ENCODE assay signal across 8 cellular contexts in the genomic region with DNA sequence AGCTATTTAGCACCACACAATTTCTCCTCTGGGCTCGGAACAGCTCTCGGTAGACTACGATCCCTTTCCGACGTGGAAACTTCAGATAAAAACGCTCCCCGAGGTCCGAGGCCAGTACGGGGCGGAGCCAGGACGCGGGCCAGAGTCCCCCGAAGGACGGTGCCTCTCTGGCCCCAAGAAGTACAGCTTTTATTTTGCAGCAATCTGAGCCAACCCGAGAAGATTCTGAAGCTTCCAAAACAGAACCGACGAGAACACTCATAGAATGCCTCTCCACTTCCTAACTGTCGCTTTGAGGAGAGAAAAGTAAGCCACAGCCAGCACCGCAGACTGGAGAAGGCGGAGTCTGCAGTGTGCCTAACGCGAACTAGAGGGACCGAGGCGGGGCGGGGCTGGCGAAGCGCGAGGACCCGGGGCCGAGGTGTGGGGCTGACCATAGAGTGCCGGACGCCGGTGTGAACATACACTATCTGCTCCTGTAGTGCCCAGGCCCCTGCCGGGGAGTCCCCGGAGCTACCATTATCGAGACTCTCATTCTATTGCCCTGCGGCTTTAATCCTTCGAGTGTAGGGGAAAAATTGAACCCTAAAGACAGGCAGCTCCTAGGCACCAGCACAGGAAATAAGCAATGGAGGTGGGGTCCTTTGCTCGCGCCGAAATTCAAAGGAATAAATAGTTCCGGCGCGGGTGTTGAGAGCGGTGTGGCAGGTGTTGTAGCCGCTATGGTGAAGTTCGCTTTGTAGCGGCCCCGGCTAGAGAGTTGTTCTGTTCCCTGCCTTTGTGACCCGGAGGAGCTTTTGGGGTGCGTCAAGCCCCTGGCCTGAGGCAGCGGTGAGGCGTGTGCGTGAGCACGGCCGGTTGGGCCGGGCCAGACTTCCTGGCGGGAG. TPM values are rescaled to one million over a fixed set of nuclear protein-coding genes. Genes with fewer than 3 reads are reported as not detected.
DNase-seq lines count a peak whose midpoint lies in the region; ATAC-seq and TF ChIP-seq lines count a peak whose summit lies in the region.

A gene (plus strand): TSS at position 663 of the 887 bp plus-strand sequence. CDS start 1,076 bp downstream, outside the sequence.

- intact Hi-C loops in lower leg skin (cut with DNase I; ENCODE audit: low total_unique reads): no loop called here

- H3K9me3 ChIP-seq in duodenal mucosa (ENCODE audit: control insufficient read depth in 1 of 2, low read length in 2 of 2): no peaks in the 10 kb centered on the region

- H3K27ac ChIP-seq in duodenal mucosa (ENCODE audit: low read depth, low read length): peak within 1 kb of the TSS; percentile 96

- H3K4me1 ChIP-seq in duodenal mucosa (ENCODE audit: control insufficient read depth in 1 of 2, insufficient read depth in 2 of 2, low read length in 2 of 2): peaks cover 14 to 25% of the 10 kb centered on the region in 2 donors

- peak within 1 kb of the TSS; percentile 99 for H3K27ac Mint-ChIP-seq in activated CD4-positive, alpha-beta memory T cell treated with anti-CD3 and anti-CD28 coated beads, Interleukin-2, amount 10 ng/mL, durations not matched to agents 7 days and 5 days

- H3K36me3 ChIP-seq in duodenal mucosa (ENCODE audit: control insufficient read depth in 1 of 2, insufficient read depth in 2 of 2, low read length in 2 of 2): no peaks in the 10 kb centered on the region

- no peaks in the 10 kb centered on the region for H3K9me3 Mint-ChIP-seq in activated CD4-positive, alpha-beta memory T cell treated with anti-CD3 and anti-CD28 coated beads, Interleukin-2, amount 10 ng/mL, durations not matched to agents 7 days and 5 days

- POLR2A ChIA-PET in activated CD4-positive, alpha-beta memory T cell treated with anti-CD3 and anti-CD28 coated beads, Interleukin-2, amount 10 ng/mL, durations not matched to agents 7 days and 5 days (lab: Charles Lee): interaction anchor here (0.8 to 3.4 kb wide), 25 partner anchors 9 to 1311 kb away, joined by 3 to 32 read pairs (median 6); a partner anchor contains a TSS

- peak within 1 kb of the TSS; percentile 99 for H3K4me3 Mint-ChIP-seq in activated CD4-positive, alpha-beta memory T cell treated with anti-CD3 and anti-CD28 coated beads, Interleukin-2, amount 10 ng/mL, durations not matched to agents 7 days and 5 days

- TF ChIP-seq CTCF in lower leg skin (IDR thresholded peaks at IDR 0.05): no peak

- DNase-seq in CD1c-positive myeloid dendritic cell (ENCODE audit: extremely low spot score) (peak; percentile 94), NCI-H82 treated with DMSO at 0.1 percent for 48 hours (lab: John Stamatoyannopoulos, UW; ENCODE audit: unreplicated experiment) (peak; percentile 93), lower leg skin (ENCODE audit: low spot score in 2 of 2) (peak; percentile 88 to 97)
- peak; percentile 94 for DNase-seq in activated CD4-positive, alpha-beta memory T cell treated with anti-CD3 and anti-CD28 coated beads, Interleukin-2, amount 10 ng/mL, durations not matched to agents 7 days and 5 days
- peak; percentile 90 to 91 for DNase-seq in stimulated activated CD4-positive, alpha-beta T cell treated with anti-CD3 and anti-CD28 coated beads, Interleukin-4, amount 100 ng/mL, for 48 hours (ENCODE audit: low read depth in 2 of 2)

- peak; percentile 90 for ATAC-seq in GM19438 (IDR thresholded peaks at IDR 0.05; ENCODE audit: low read depth, unreplicated experiment)
- ATAC-seq in HG03575 (IDR thresholded peaks at IDR 0.05; ENCODE audit: extremely low read depth, insufficient number of reproducible peaks, low FRiP score, unreplicated experiment): peak; percentile 79

- H3K27me3 ChIP-seq in duodenal mucosa (ENCODE audit: control insufficient read depth in 1 of 2, insufficient read depth in 2 of 2, low read length in 2 of 2): no peaks in the 10 kb centered on the region

- H3K4me1 Mint-ChIP-seq in activated CD4-positive, alpha-beta memory T cell treated with anti-CD3 and anti-CD28 coated beads, Interleukin-2, amount 10 ng/mL, durations not matched to agents 7 days and 5 days: peaks cover 48% of the 10 kb centered on the region

- peaks cover 27% of the 10 kb centered on the region for H3K36me3 Mint-ChIP-seq in activated CD4-positive, alpha-beta memory T cell treated with anti-CD3 and anti-CD28 coated beads, Interleukin-2, amount 10 ng/mL, durations not matched to agents 7 days and 5 days (ENCODE audit: low read depth)

- TF ChIP-seq POLR2A in lower leg skin (IDR thresholded peaks at IDR 0.05): no peak

- peak within 1 kb of the TSS; percentile 69 to 71 for H3K9ac ChIP-seq in duodenal mucosa (ENCODE audit: low read depth in 1 of 2, low read length in 2 of 2)

- CTCF ChIA-PET in activated CD4-positive, alpha-beta memory T cell treated with anti-CD3 and anti-CD28 coated beads, Interleukin-2, amount 10 ng/mL, durations not matched to agents 7 days and 5 days (lab: Charles Lee): interaction anchor here (0.9 to 1.7 kb wide), 3 partner anchors 16 to 654 kb away, joined by 3 to 7 read pairs (median 3); no protein-coding TSS in a partner anchor

- WGBS in lower leg skin, 2 donors: 0 to 1% methylated on average over 58 of the region's 58 CpGs

- no peaks in the 10 kb centered on the region for H3K27me3 Mint-ChIP-seq in activated CD4-positive, alpha-beta memory T cell treated with anti-CD3 and anti-CD28 coated beads, Interleukin-2, amount 10 ng/mL, durations not matched to agents 7 days and 5 days

- H3K4me3 ChIP-seq in duodenal mucosa (ENCODE audit: low read depth in 1 of 2, low read length in 2 of 2) (peak within 1 kb of the TSS; percentile 90 to 93), lower leg skin (ENCODE audit: low read depth, poor library complexity, severe bottlenecking) (peak within 1 kb of the TSS; percentile 65)

RNA-seq across cellular contexts. Expression of the gene that starts here (rescaled TPM):
- 10 to 100 TPM; 55.2 to 57.2 TPM for total RNA-seq in activated CD4-positive, alpha-beta memory T cell treated with anti-CD3 and anti-CD28 coated beads, Interleukin-2, amount 10 ng/mL, durations not matched to agents 7 days and 5 days
- total RNA-seq in lower leg skin: 1 to 10 TPM; 5.0 to 8.4 (median 7.7) TPM

Comparison
In these comparisons a context has a peak if more than half of its experiments do, and no peak if none do; other contexts are left out.
1. Peak in every context shown above with its lines: DNase-seq, ATAC-seq, H3K4me3 ChIP-seq and H3K27ac ChIP-seq.
2. RNA of the gene that starts here (total RNA-seq): 55.2 to 57.2 TPM in activated CD4-positive, alpha-beta memory T cell treated with anti-CD3 and anti-CD28 coated beads, Interleukin-2, amount 10 ng/mL, durations not matched to agents 7 days and 5 days; 5.0 to 8.4 TPM in lower leg skin; every median in the first group is over 4 times any median in the second.